ENCODE assay signal across 25 cellular contexts in the genomic region with DNA sequence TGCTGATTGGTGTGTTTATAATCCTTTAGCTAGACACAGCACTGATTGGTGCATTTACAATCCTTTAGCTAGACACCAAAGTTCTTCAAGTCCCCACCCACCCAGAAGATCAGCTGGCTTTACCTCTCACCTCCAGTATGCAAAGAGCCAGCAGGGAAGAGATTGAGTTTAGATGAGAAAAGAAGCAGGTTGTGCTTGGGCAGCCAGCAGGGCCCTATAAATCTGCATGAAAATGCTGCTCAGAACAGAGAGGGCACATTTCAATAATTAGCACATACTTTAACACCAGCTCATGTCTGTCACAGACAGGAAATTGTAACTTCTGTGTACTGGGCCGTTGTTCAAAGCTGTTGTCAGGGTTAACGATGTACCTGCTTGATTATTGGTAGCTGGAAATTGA.
"Had no signal": no experiment of that assay in that cellular context is flagged by ENCODE, and none has a peak within 500 bp of the region (broad histone marks: within the 10 kb centered on the region; RNA-seq: fewer than 3 reads in every experiment).

No MANE protein-coding gene starts in this region.

- H3K4me1 Mint-ChIP-seq: activated B cell treated with CpG ODN at 0.5 μM for 24 hours; activated CD4-positive, alpha-beta T cell treated with anti-CD3 and anti-CD28 coated beads, Interleukin-2, amount 10 ng/mL, durations not matched to agents 7 days and 5 days; activated naive CD8-positive, alpha-beta T cell treated with anti-CD3 and anti-CD28 coated beads, Interleukin-2, amount 10 ng/mL, durations not matched to agents 7 days and 5 days; T-helper 17 cell had no signal

- H3K4me3 ChIP-seq: adrenal gland, breast epithelium had no signal

- H3K27ac Mint-ChIP-seq: activated B cell treated with CpG ODN at 0.5 μM for 24 hours; activated CD4-positive, alpha-beta memory T cell treated with anti-CD3 and anti-CD28 coated beads for 36 hours; activated CD4-positive, alpha-beta T cell treated with anti-CD3 and anti-CD28 coated beads, Interleukin-2, amount 10 ng/mL, durations not matched to agents 7 days and 5 days; activated naive CD8-positive, alpha-beta T cell treated with anti-CD3 and anti-CD28 coated beads, Interleukin-2, amount 10 ng/mL, durations not matched to agents 7 days and 5 days; activated T-cell treated with anti-CD3 and anti-CD28 coated beads, Interleukin-2, amount 50 U/mL, for 72 hours; activated T-helper 2 cell treated with anti-CD3 and anti-CD28 coated beads, Interferon-gamma antibody, Interleukin-2, Interleukin-4, amounts not matched to agents 10 μg/mL and 5 μg/mL and 100 μg/mL, durations not matched to agents 14 hours and 24 hours and 36 hours; T-helper 17 cell had no signal

- H3K27ac ChIP-seq: adrenal gland, breast epithelium had no signal

- ATAC-seq: activated T-cell treated with anti-CD3 and anti-CD28 coated beads, Interleukin-2, amount 50 U/mL, for 72 hours; T-helper 17 cell had no signal

- H3K9me3 ChIP-seq: adrenal gland, breast epithelium had no signal

- H3K9me3 Mint-ChIP-seq: activated CD4-positive, alpha-beta memory T cell treated with anti-CD3 and anti-CD28 coated beads for 36 hours had no signal

- H3K27me3 Mint-ChIP-seq: activated B cell treated with CpG ODN at 0.5 μM for 24 hours; activated CD4-positive, alpha-beta memory T cell treated with anti-CD3 and anti-CD28 coated beads for 36 hours; activated CD4-positive, alpha-beta T cell treated with anti-CD3 and anti-CD28 coated beads, Interleukin-2, amount 10 ng/mL, durations not matched to agents 7 days and 5 days; activated naive CD8-positive, alpha-beta T cell treated with anti-CD3 and anti-CD28 coated beads, Interleukin-2, amount 10 ng/mL, durations not matched to agents 7 days and 5 days; T-helper 17 cell had no signal

- H3K36me3 Mint-ChIP-seq: activated CD4-positive, alpha-beta memory T cell treated with anti-CD3 and anti-CD28 coated beads for 36 hours; activated naive CD8-positive, alpha-beta T cell treated with anti-CD3 and anti-CD28 coated beads, Interleukin-2, amount 10 ng/mL, durations not matched to agents 7 days and 5 days had no signal

- H3K27me3 ChIP-seq: adrenal gland, breast epithelium had no signal

- H3K4me1 ChIP-seq: adrenal gland, breast epithelium had no signal

- H3K36me3 ChIP-seq: adrenal gland, breast epithelium had no signal

- DNase-seq: activated B cell treated with CpG ODN at 0.5 μM for 24 hours; activated CD4-positive, alpha-beta memory T cell treated with anti-CD3 and anti-CD28 coated beads for 36 hours; activated CD4-positive, alpha-beta T cell treated with anti-CD3 and anti-CD28 coated beads for 1 hour; activated CD4-positive, alpha-beta T cell treated with anti-CD3 and anti-CD28 coated beads, Interleukin-2, amount 10 ng/mL, durations not matched to agents 7 days and 5 days; activated CD8-positive, alpha-beta memory T cell treated with anti-CD3 and anti-CD28 coated beads for 24 hours; activated gamma-delta T cell treated with Interleukin-2 at 50 U/mL for 16 hours; activated naive CD4-positive, alpha-beta T cell treated with anti-CD3 and anti-CD28 coated beads, Interleukin-2, amount 50 U/mL, for 16 hours; activated naive CD8-positive, alpha-beta T cell treated with anti-CD3 and anti-CD28 coated beads, Interleukin-2, amount 10 ng/mL, durations not matched to agents 7 days and 5 days; activated T-cell treated with anti-CD3 and anti-CD28 coated beads, Interleukin-2, amount 50 U/mL, for 72 hours; adrenal gland; central memory CD4-positive, alpha-beta T cell; Karpas-422; MM.1S; NCI-H1105; NCI-H1436; NCI-H1694 treated with DMSO at 0.1 percent for 48 hours; NCI-H2029 treated with DMSO at 0.1 percent for 48 hours; NCI-H510A treated with DMSO at 0.1 percent for 48 hours; NCI-H69; NK-92 treated with Interleukin-12 subunit alpha and Interleukin-12 subunit beta, amount 100 ng/mL, for 24 hours; SIG-M5; T-helper 17 cell; T-helper 9 cell had no signal

- H3K4me3 Mint-ChIP-seq: activated B cell treated with CpG ODN at 0.5 μM for 24 hours; activated CD4-positive, alpha-beta memory T cell treated with anti-CD3 and anti-CD28 coated beads for 36 hours; activated CD4-positive, alpha-beta T cell treated with anti-CD3 and anti-CD28 coated beads, Interleukin-2, amount 10 ng/mL, durations not matched to agents 7 days and 5 days; activated naive CD8-positive, alpha-beta T cell treated with anti-CD3 and anti-CD28 coated beads, Interleukin-2, amount 10 ng/mL, durations not matched to agents 7 days and 5 days; activated T-cell treated with anti-CD3 and anti-CD28 coated beads, Interleukin-2, amount 50 U/mL, for 72 hours; T-helper 17 cell had no signal
